ENCODE assay signal across 29 cellular contexts in the genomic region with DNA sequence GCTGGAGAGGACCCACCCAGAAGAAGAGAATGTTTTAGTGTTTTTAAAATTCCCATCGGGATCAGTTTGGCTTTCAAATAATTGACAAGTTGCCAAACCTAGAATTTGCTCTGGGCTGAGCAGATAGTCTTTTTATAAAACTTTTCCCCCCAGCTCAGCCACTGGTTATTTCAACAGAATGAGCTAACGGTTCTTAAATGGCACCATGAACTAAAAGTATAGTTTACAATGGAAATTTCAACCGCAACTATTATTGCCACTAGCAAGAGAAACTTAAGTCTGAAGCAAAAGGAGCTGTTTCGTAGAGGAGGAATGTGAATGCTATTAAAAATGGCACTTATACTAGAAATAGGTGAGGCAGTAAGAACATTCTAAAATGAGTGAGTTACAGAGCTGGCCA. TPM values are rescaled to one million over a fixed set of nuclear protein-coding genes. Genes with fewer than 3 reads are reported as not detected.
DNase-seq lines count a peak whose midpoint lies in the region; ATAC-seq, FAIRE-seq and TF ChIP-seq lines count a peak whose summit lies in the region.
"Had no signal": no experiment of that assay in that cellular context is flagged by ENCODE, and none has a peak within 500 bp of the region (broad histone marks: within the 10 kb centered on the region; RNA-seq: fewer than 3 reads in every experiment).

No MANE protein-coding gene starts in this region.

- dilution Hi-C loops in keratinocyte (cut with MboI; ENCODE audit: extremely low pct_ligation_motif_present, low sequenced_read_pairs), result no loop called here

- H3K27ac Mint-ChIP-seq in brain, result peak overlapping the region in 1 of 5 experiments; percentile 4
- H3K27ac Mint-ChIP-seq: activated CD4-positive, alpha-beta memory T cell treated with anti-CD3 and anti-CD28 coated beads for 36 hours; immature natural killer cell; stimulated activated memory B cell treated with anti-CD40 and anti-IgM and Interleukin-4, amounts not matched to agents 10 μg/mL and 1 μg/mL and 100 μg/mL, for 72 hours had no signal

- no peak for TF ChIP-seq CTCF in SK-N-SH (IDR thresholded peaks at IDR 0.05)
- TF ChIP-seq CTCF in brain (conservative IDR thresholded peaks at IDR 0.05), result no peak
- no peak for TF ChIP-seq CTCF in keratinocyte (optimal IDR thresholded peaks at IDR 0.05 in 1 of 3, IDR thresholded peaks at IDR 0.05 in 1 of 3, conservative IDR thresholded peaks at IDR 0.05 in 1 of 3; ENCODE audit: extremely low read depth in 1 of 3, insufficient read depth in 2 of 3, low read length in 3 of 3)
- TF ChIP-seq CTCF in tibial artery (IDR thresholded peaks at IDR 0.05), result no peak

- H3K9me3 ChIP-seq in SK-N-SH (no peaks in the 10 kb centered on the region), keratinocyte (ENCODE audit: control insufficient read depth, low read depth, low read length) (no peaks in the 10 kb centered on the region), tibial artery (no peaks in the 10 kb centered on the region)
- H3K9me3 ChIP-seq: adrenal gland, BE2C, sigmoid colon, thyroid gland had no signal

- CTCF ChIA-PET in SK-N-SH (lab: Yijun Ruan, JAX), result interaction anchor here (0.9 to 2.4 kb wide), 6 partner anchors 12 to 73 kb away, joined by 3 to 11 read pairs (median 5); no protein-coding TSS in a partner anchor

- H3K27ac ChIP-seq in SK-N-SH (ENCODE audit: low read depth in 2 of 2, low read length in 1 of 2) (peak overlapping the region in 1 of 2 experiments; percentile 49; a peak in 2 of 4 replicates), keratinocyte (ENCODE audit: control insufficient read depth, insufficient read depth, low read length) (no peak overlapping the region), tibial artery (peak overlapping the region; percentile 10 to 51)
- H3K27ac ChIP-seq: 22Rv1, thyroid gland had no signal

- peak overlapping the region; percentile 56 for H3K4me2 ChIP-seq in SK-N-SH
- peak overlapping the region; percentile 95 for H3K4me2 ChIP-seq in keratinocyte (ENCODE audit: control insufficient read depth, extremely low read depth, insufficient read depth, low read depth, low read length)

- peak overlapping the region; percentile 12 to 74 (median 60) for H3K4me3 Mint-ChIP-seq in brain
- H3K4me3 Mint-ChIP-seq: activated CD4-positive, alpha-beta memory T cell treated with anti-CD3 and anti-CD28 coated beads for 36 hours; immature natural killer cell; stimulated activated memory B cell treated with anti-CD40 and anti-IgM and Interleukin-4, amounts not matched to agents 10 μg/mL and 1 μg/mL and 100 μg/mL, for 72 hours had no signal

- TF ChIP-seq EP300 in SK-N-SH (IDR thresholded peaks at IDR 0.05; ENCODE audit: borderline replicate concordance in 1 of 2, low read depth in 1 of 2, low read length in 1 of 2), result no peak

- H4K20me1 ChIP-seq in SK-N-SH (ENCODE audit: insufficient read depth), result peaks cover 40% of the 10 kb centered on the region
- peaks cover 5% of the 10 kb centered on the region for H4K20me1 ChIP-seq in keratinocyte (ENCODE audit: control insufficient read depth, extremely low read depth, insufficient read depth, low read length)

- H3K4me1 Mint-ChIP-seq in brain, result peaks cover 75% of the 10 kb centered on the region

- H3K4me1 ChIP-seq in SK-N-SH (ENCODE audit: control insufficient read depth in 1 of 2, insufficient read depth in 2 of 2, low read depth in 1 of 2, low read length in 1 of 2), result peaks cover 34 to 36% of the 10 kb centered on the region in 2 experiments; a peak in 3 of 4 replicates
- peaks cover 33% of the 10 kb centered on the region for H3K4me1 ChIP-seq in keratinocyte (ENCODE audit: control insufficient read depth, extremely low read depth, insufficient read depth, low read length)
- H3K4me1 ChIP-seq in tibial artery, result peaks cover 0 to 64% (median 36%) of the 10 kb centered on the region in 4 donors

- WGBS in SK-N-SH (ENCODE audit: low lambda C conversion rate), result 87% methylated on average over 4 of the region's 4 CpGs

- H3K79me2 ChIP-seq in SK-N-SH (ENCODE audit: insufficient read depth), result peaks cover 75% of the 10 kb centered on the region
- peaks cover 56% of the 10 kb centered on the region for H3K79me2 ChIP-seq in keratinocyte (ENCODE audit: control insufficient read depth, insufficient read depth, low read length)

- no peak overlapping the region for H2AFZ ChIP-seq in SK-N-SH (ENCODE audit: low read depth)
- H2AFZ ChIP-seq in keratinocyte (ENCODE audit: control insufficient read depth, low read length), result no peak overlapping the region

- no peak for ATAC-seq in SK-N-SH treated with all-trans-retinoic acid at 6 μM for 48 hours
- ATAC-seq: esophagus mucosa; stimulated activated memory B cell treated with anti-CD40 and anti-IgM and Interleukin-4, amounts not matched to agents 10 μg/mL and 1 μg/mL and 100 μg/mL, for 72 hours had no signal

- intact Hi-C loops in tibial artery (cut with DNase I; ENCODE audit: low total_unique reads), result no loop called here

- H3K36me3 ChIP-seq in SK-N-SH (replicated peaks in 1 of 2; ENCODE audit: control insufficient read depth in 1 of 2, insufficient read depth in 2 of 2, low read length in 1 of 2) (peaks cover 52 to 54% of the 10 kb centered on the region in 2 experiments), keratinocyte (ENCODE audit: control insufficient read depth in 2 of 2, extremely low read depth in 1 of 2, insufficient read depth in 2 of 2, low read length in 2 of 2) (peaks cover 20 to 46% of the 10 kb centered on the region in 2 experiments), tibial artery (peaks cover 0 to 21% (median 7%) of the 10 kb centered on the region in 3 donors)
- H3K36me3 ChIP-seq: BE2C, thyroid gland had no signal

- H3K9me3 Mint-ChIP-seq in brain, result no peaks in the 10 kb centered on the region
- H3K9me3 Mint-ChIP-seq: activated CD4-positive, alpha-beta memory T cell treated with anti-CD3 and anti-CD28 coated beads for 36 hours; immature natural killer cell; stimulated activated memory B cell treated with anti-CD40 and anti-IgM and Interleukin-4, amounts not matched to agents 10 μg/mL and 1 μg/mL and 100 μg/mL, for 72 hours had no signal

- H3K36me3 Mint-ChIP-seq in brain, result peaks cover 18% of the 10 kb centered on the region
- H3K36me3 Mint-ChIP-seq: activated CD4-positive, alpha-beta memory T cell treated with anti-CD3 and anti-CD28 coated beads for 36 hours; immature natural killer cell; stimulated activated memory B cell treated with anti-CD40 and anti-IgM and Interleukin-4, amounts not matched to agents 10 μg/mL and 1 μg/mL and 100 μg/mL, for 72 hours had no signal

- H3K27me3 ChIP-seq in SK-N-SH (ENCODE audit: insufficient read depth) (no peaks in the 10 kb centered on the region), keratinocyte (ENCODE audit: control insufficient read depth, extremely low read depth, insufficient read depth, low read length) (no peaks in the 10 kb centered on the region), tibial artery (no peaks in the 10 kb centered on the region)
- H3K27me3 ChIP-seq: BE2C, thyroid gland had no signal

- H3K27me3 Mint-ChIP-seq in brain, result peaks cover 13% of the 10 kb centered on the region

- POLR2A ChIA-PET in SK-N-SH (lab: Yijun Ruan, JAX), result interaction anchor here (0.6 kb wide), 1 partner anchor 32 kb away, joined by 3 read pairs; no protein-coding TSS in a partner anchor

- H3K9ac ChIP-seq in SK-N-SH, result peak overlapping the region; percentile 8; the same call in 1 of the 2 replicates
- no peak overlapping the region for H3K9ac ChIP-seq in keratinocyte (ENCODE audit: control insufficient read depth, extremely low read depth, insufficient read depth, low read length)

- H3K9me2 ChIP-seq in SK-N-SH, result no peaks in the 10 kb centered on the region

- H3K4me3 ChIP-seq in SK-N-SH (ENCODE audit: low read depth in 2 of 2, low read length in 1 of 2) (peak overlapping the region in 1 of 2 experiments; percentile 12; a peak in 2 of 4 replicates), keratinocyte (ENCODE audit: control insufficient read depth in 2 of 3, extremely low read depth in 1 of 3, insufficient read depth in 2 of 3, low read depth in 1 of 3, low read length in 3 of 3) (peak overlapping the region in 2 of 3 experiments; percentile 2 to 84), tibial artery (no peak overlapping the region)
- H3K4me3 ChIP-seq: adrenal gland, lung, sigmoid colon, thyroid gland had no signal

- peaks cover 41% of the 10 kb centered on the region for H3F3A ChIP-seq in SK-N-SH (replicated peaks; ENCODE audit: insufficient read depth)

- DNase-seq in SK-N-SH (no peak), keratinocyte (ENCODE audit: low read depth, low spot score) (no peak), tibial artery (no peak), NCI-H69 (lab: John Stamatoyannopoulos, UW) (no peak), anterior cingulate cortex (lab: John Stamatoyannopoulos, UW) (no peak), NCI-H2081 (lab: John Stamatoyannopoulos, UW) (no peak)
- DNase-seq: activated CD4-positive, alpha-beta memory T cell treated with anti-CD3 and anti-CD28 coated beads for 36 hours; activated CD4-positive, CD25-positive, alpha-beta regulatory T cell; activated gamma-delta T cell treated with Interleukin-2 at 50 U/mL for 16 hours; adrenal gland; BE2C; central memory CD4-positive, alpha-beta T cell; DMS79 treated with DMSO at 0.1 percent for 48 hours; immature natural killer cell; KG1; MV-4-11; NCI-H187; NCI-H226; NCI-H82; sigmoid colon; T-helper 9 cell; thyroid gland had no signal

- H3K9me1 ChIP-seq in keratinocyte (ENCODE audit: control insufficient read depth, extremely low read depth, insufficient read depth, low read length), result no peaks in the 10 kb centered on the region

- no peak for TF ChIP-seq RAD21 in SK-N-SH (IDR thresholded peaks at IDR 0.05; ENCODE audit: low read length)

- no peak for FAIRE-seq in keratinocyte (lab: Jason Lieb, UNC)
- FAIRE-seq: H54 had no signal

TF ChIP-seq in SK-N-SH treated with all-trans-retinoic acid at 6 μM for 48 hours, 23 proteins besides CTCF, POLR2A, EP300 and RAD21 (continues in another document):
- no peak for TF ChIP-seq OSR1 (CRISPR knock-in tag; IDR thresholded peaks at IDR 0.05)
- no peak for TF ChIP-seq GLIS3 (CRISPR knock-in tag; IDR thresholded peaks at IDR 0.05)
- TF ChIP-seq PPARA (CRISPR knock-in tag; IDR thresholded peaks at IDR 0.05; ENCODE audit: borderline replicate concordance), result no peak
- no peak for TF ChIP-seq ZNF565 (CRISPR knock-in tag; conservative IDR thresholded peaks at IDR 0.05; ENCODE audit: low read depth)
- TF ChIP-seq ESRRG (CRISPR knock-in tag; IDR thresholded peaks at IDR 0.05), result no peak
- TF ChIP-seq ZC3H10 (CRISPR knock-in tag; IDR thresholded peaks at IDR 0.05), result no peak

RNA-seq across cellular contexts. Expression of a gene that starts 3.4 kb away (rescaled TPM):
- 1,174 and 1,491 TPM in 2 replicates for polyA plus RNA-seq in SK-N-SH (2012; rRNA removed)
- 1,028 and 1,442 TPM in 2 replicates for polyA plus RNA-seq in SK-N-SH (2012; cell fraction: cytosol; rRNA removed)
- polyA plus RNA-seq in SK-N-SH (2012; cell fraction: nucleus; rRNA removed), result 933 and 1,160 TPM in 2 replicates
- 236 TPM for polyA plus RNA-seq in brain (ENCODE audit: insufficient read depth, low read depth, low replicate concordance)
- 712 to 984 TPM (median 777 TPM) in 3 replicates for polyA plus RNA-seq in keratinocyte
- polyA plus RNA-seq in keratinocyte (2011; ENCODE audit: low read depth), result 449 TPM
- 673 and 675 TPM in 2 replicates for polyA plus RNA-seq in keratinocyte (2011; cell fraction: cytosol; rRNA removed)
- polyA plus RNA-seq in keratinocyte (2011; cell fraction: nucleus; rRNA removed), result 1,006 and 1,193 TPM in 2 replicates
- 451 and 482 TPM in 2 replicates for polyA plus RNA-seq in keratinocyte (2012; ENCODE audit: low replicate concordance)
- 466 to 661 TPM (median 564 TPM) in 3 replicates for polyA minus RNA-seq in keratinocyte
- polyA minus RNA-seq in keratinocyte (2011; cell fraction: cytosol; rRNA and poly(A)+ RNA removed), result 657 TPM
- polyA minus RNA-seq in keratinocyte (2011; cell fraction: nucleus; rRNA and poly(A)+ RNA removed), result 427 and 766 TPM in 2 replicates

Comparison
In these comparisons a context has a peak if more than half of its experiments do, and no peak if none do; other contexts are left out.
1. H3K4me3 ChIP-seq: peak in keratinocyte (2 of 3); none in tibial artery (0 of 2).